Comparison of ENCODE assay signal across 16 cellular contexts in the genomic region with DNA sequence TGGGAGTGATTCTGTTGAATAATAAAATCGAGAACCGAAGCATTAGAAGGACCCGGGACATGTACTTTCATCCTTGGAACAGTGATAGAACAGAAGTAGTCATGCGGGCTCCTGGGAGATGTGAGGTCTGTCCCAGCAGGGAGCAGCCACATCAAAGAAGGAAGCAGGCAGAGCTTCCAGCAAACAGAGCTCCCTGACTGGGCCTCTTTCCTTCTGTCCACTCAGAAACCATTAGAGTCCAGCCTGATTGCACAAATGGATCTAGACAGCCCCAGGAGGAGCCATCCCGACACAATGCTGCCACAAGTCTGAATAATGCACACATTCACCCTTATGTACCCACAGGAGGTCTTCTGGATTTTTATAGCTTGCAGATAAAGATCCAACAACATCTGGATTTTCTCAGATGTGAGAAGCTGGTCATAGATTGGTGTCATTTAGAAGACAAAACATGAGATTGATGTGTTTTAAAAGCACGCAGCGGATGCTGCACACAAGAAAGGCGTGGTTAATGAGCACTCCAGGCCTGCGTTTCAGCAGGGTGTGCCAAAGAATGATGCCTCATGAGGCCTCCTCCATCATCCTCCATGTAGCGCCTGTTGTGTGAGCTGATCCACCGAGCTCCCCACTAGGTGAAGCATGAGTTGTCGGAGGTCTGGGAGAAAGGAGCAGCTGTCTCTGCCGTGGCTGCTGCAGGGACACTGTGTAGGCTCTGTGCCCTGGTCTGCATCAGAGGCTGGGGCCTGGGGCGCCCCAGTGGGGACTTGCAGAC.
DNase-seq lines count a peak whose midpoint lies in the region; ATAC-seq, FAIRE-seq and TF ChIP-seq lines count a peak whose summit lies in the region.
"Had no signal": no experiment of that assay in that cellular context is flagged by ENCODE, and none has a peak within 500 bp of the region (broad histone marks: within the 10 kb centered on the region; RNA-seq: fewer than 3 reads in every experiment).

No MANE protein-coding gene starts in this region.

- TF ChIP-seq RAD21 in SK-N-SH (IDR thresholded peaks at IDR 0.05; ENCODE audit: low read length) = peak; percentile 30

- H3K36me3 Mint-ChIP-seq in activated naive CD4-positive, alpha-beta T cell treated with anti-CD3 and anti-CD28 coated beads, Interleukin-2, amount 50 U/mL, for 72 hours = peaks cover 8 to 13% of the 10 kb centered on the region in 2 donors

- peaks cover 5% of the 10 kb centered on the region; the same call in 1 of the 2 replicates for H3K79me2 ChIP-seq in SK-N-SH (ENCODE audit: insufficient read depth)

- peak in 1 of 2 experiments; percentile 85; a peak in 1 of 4 replicates for TF ChIP-seq EP300 in SK-N-SH (IDR thresholded peaks at IDR 0.05; ENCODE audit: borderline replicate concordance in 1 of 2, low read depth in 1 of 2, low read length in 1 of 2)

- WGBS in SK-N-SH (ENCODE audit: low lambda C conversion rate) = 73% methylated on average over 12 of the region's 14 CpGs

- CTCF ChIA-PET in SK-N-SH (lab: Yijun Ruan, JAX) = interaction anchor here (0.8 to 3.6 kb wide), 18 partner anchors 13 to 222 kb away, joined by 3 to 20 read pairs (median 4); a partner anchor contains a TSS

- no peak for FAIRE-seq in kidney (lab: Jason Lieb, UNC)

- no peaks in the 10 kb centered on the region for H3K9me3 ChIP-seq in SK-N-SH
- no peaks in the 10 kb centered on the region for H3K9me3 ChIP-seq in kidney (ENCODE audit: control insufficient read depth in 1 of 2, low read length in 2 of 2)
- no peaks in the 10 kb centered on the region for H3K9me3 ChIP-seq in uterus
- H3K9me3 ChIP-seq: adrenal gland, Peyer's patch had no signal

- peak overlapping the region in 1 of 2 experiments; percentile 99; a peak in 2 of 4 replicates for H3K27ac ChIP-seq in SK-N-SH (ENCODE audit: low read depth in 2 of 2, low read length in 1 of 2)
- H3K27ac ChIP-seq in rectal smooth muscle tissue (ENCODE audit: low read depth, low read length) = peak overlapping the region; percentile 84
- H3K27ac ChIP-seq in kidney (ENCODE audit: low read depth in 2 of 2, low read length in 2 of 2) = no peak overlapping the region
- H3K27ac ChIP-seq in uterus = no peak overlapping the region
- H3K27ac ChIP-seq: adrenal gland had no signal

- H3K9ac ChIP-seq in SK-N-SH (no peak overlapping the region), rectal smooth muscle tissue (ENCODE audit: low read length) (no peak overlapping the region), kidney (ENCODE audit: low read length in 2 of 2) (no peak overlapping the region)

- H3K27me3 ChIP-seq in SK-N-SH (ENCODE audit: insufficient read depth) (no peaks in the 10 kb centered on the region), rectal smooth muscle tissue (ENCODE audit: control insufficient read depth, insufficient read depth, low read length) (no peaks in the 10 kb centered on the region), uterus (no peaks in the 10 kb centered on the region)
- H3K27me3 ChIP-seq: adrenal gland, Peyer's patch had no signal

- H3K4me1 ChIP-seq in SK-N-SH (ENCODE audit: control insufficient read depth in 1 of 2, insufficient read depth in 2 of 2, low read depth in 1 of 2, low read length in 1 of 2) = peaks cover 0 to 41% of the 10 kb centered on the region in 2 experiments; a peak in 2 of 4 replicates
- H3K4me1 ChIP-seq in rectal smooth muscle tissue (ENCODE audit: control insufficient read depth, insufficient read depth, low read length) = peaks cover 30% of the 10 kb centered on the region
- H3K4me1 ChIP-seq in kidney (ENCODE audit: control insufficient read depth in 1 of 2, insufficient read depth in 1 of 2, low read depth in 1 of 2, low read length in 2 of 2) = no peaks in the 10 kb centered on the region
- no peaks in the 10 kb centered on the region for H3K4me1 ChIP-seq in uterus
- H3K4me1 ChIP-seq: adrenal gland, Peyer's patch had no signal

- H4K20me1 ChIP-seq in SK-N-SH (ENCODE audit: insufficient read depth) = no peaks in the 10 kb centered on the region

- H3K27ac Mint-ChIP-seq in activated naive CD4-positive, alpha-beta T cell treated with anti-CD3 and anti-CD28 coated beads, Interleukin-2, amount 50 U/mL, for 72 hours = no peak overlapping the region
- H3K27ac Mint-ChIP-seq: CD4-positive, alpha-beta T cell; effector memory CD8-positive, alpha-beta T cell; memory B cell; stimulated activated naive CD8-positive, alpha-beta T cell treated with anti-CD3 and anti-CD28 coated beads, Interleukin-15, amount 100 ng/mL, for 72 hours had no signal

- in situ Hi-C loops in G401 (cut with HindIII; ENCODE audit: low sequenced_read_pairs) = no loop called here

- H3K36me3 ChIP-seq in SK-N-SH (replicated peaks in 1 of 2; ENCODE audit: control insufficient read depth in 1 of 2, insufficient read depth in 2 of 2, low read length in 1 of 2) (peaks cover 19 to 31% of the 10 kb centered on the region in 2 experiments), rectal smooth muscle tissue (ENCODE audit: control insufficient read depth, insufficient read depth, low read length) (no peaks in the 10 kb centered on the region), kidney (ENCODE audit: control insufficient read depth in 1 of 2, insufficient read depth in 2 of 2, low read length in 2 of 2) (no peaks in the 10 kb centered on the region), uterus (no peaks in the 10 kb centered on the region)
- H3K36me3 ChIP-seq: adrenal gland, Peyer's patch had no signal

- DNase-seq in G401 (ENCODE audit: low spot score) (peak; percentile 63), SK-N-SH (peak; percentile 71), fibroblast of villous mesenchyme (ENCODE audit: low read depth) (peak; percentile 75), kidney (no peak), uterus (no peak)
- DNase-seq in activated T-cell treated with anti-CD3 and anti-CD28 coated beads, Interleukin-2, amount 50 U/mL, for 48 hours = no peak
- no peak for DNase-seq in activated naive CD4-positive, alpha-beta T cell treated with anti-CD3 and anti-CD28 coated beads, Interleukin-2, amount 50 U/mL, for 72 hours (ENCODE audit: low spot score in 2 of 2)
- DNase-seq: CD4-positive, alpha-beta T cell; effector memory CD8-positive, alpha-beta T cell; hippocampal formation; NCI-H2171 treated with DMSO at 0.1 percent for 48 hours; Peyer's patch; stimulated activated naive CD8-positive, alpha-beta T cell treated with anti-CD3 and anti-CD28 coated beads, Interleukin-15, amount 100 ng/mL, for 72 hours had no signal

- no peak for TF ChIP-seq POLR2A in uterus (IDR thresholded peaks at IDR 0.05)

- no peak overlapping the region for H2AFZ ChIP-seq in SK-N-SH (ENCODE audit: low read depth)

- TF ChIP-seq CTCF in SK-N-SH (IDR thresholded peaks at IDR 0.05) (no peak), fibroblast of villous mesenchyme (IDR thresholded peaks at IDR 0.05; ENCODE audit: insufficient read depth, low read depth, low read length) (no peak), kidney (IDR thresholded peaks at IDR 0.05; ENCODE audit: borderline replicate concordance, extremely low read depth, insufficient read depth) (no peak), uterus (IDR thresholded peaks at IDR 0.05) (no peak)

- H3K9me2 ChIP-seq in SK-N-SH = no peaks in the 10 kb centered on the region

- POLR2A ChIA-PET in SK-N-SH (lab: Yijun Ruan, JAX) = interaction anchor here (0.8 to 2.3 kb wide), 14 partner anchors 11 to 220 kb away, joined by 3 to 26 read pairs (median 5); a partner anchor contains a TSS

- peaks cover 3% of the 10 kb centered on the region for H3F3A ChIP-seq in SK-N-SH (replicated peaks; ENCODE audit: insufficient read depth)

- H3K4me2 ChIP-seq in SK-N-SH = no peak overlapping the region

- ATAC-seq in activated naive CD4-positive, alpha-beta T cell treated with anti-CD3 and anti-CD28 coated beads, Interleukin-2, amount 50 U/mL, for 72 hours = no peak
- ATAC-seq: effector memory CD8-positive, alpha-beta T cell; stimulated activated naive CD8-positive, alpha-beta T cell treated with anti-CD3 and anti-CD28 coated beads, Interleukin-15, amount 100 ng/mL, for 72 hours had no signal

- H3K4me3 ChIP-seq in SK-N-SH (ENCODE audit: low read depth in 2 of 2, low read length in 1 of 2) (no peak overlapping the region), fibroblast of villous mesenchyme (ENCODE audit: low read depth, low read length) (no peak overlapping the region), rectal smooth muscle tissue (ENCODE audit: low read length) (no peak overlapping the region), kidney (ENCODE audit: low read length in 2 of 2) (no peak overlapping the region), uterus (no peak overlapping the region)
- H3K4me3 ChIP-seq: adrenal gland, Peyer's patch had no signal

- H3K9me3 Mint-ChIP-seq in activated naive CD4-positive, alpha-beta T cell treated with anti-CD3 and anti-CD28 coated beads, Interleukin-2, amount 50 U/mL, for 72 hours = peaks cover 11 to 14% of the 10 kb centered on the region in 2 donors
- H3K9me3 Mint-ChIP-seq: CD4-positive, alpha-beta T cell had no signal

- intact Hi-C loops in kidney (cut with DNase I) = no loop called here
- intact Hi-C loops in uterus (cut with DNase I; ENCODE audit: low total_unique reads) = no loop called here

TF ChIP-seq in SK-N-SH, 30 proteins besides CTCF, POLR2A, EP300 and RAD21 (continues in another document):
- TF ChIP-seq TCF12 (IDR thresholded peaks at IDR 0.05) (peak; percentile 3; the same call in 1 of the 2 replicates), FOXM1 (IDR thresholded peaks at IDR 0.05; ENCODE audit: low read depth) (no peak), SMC3 (IDR thresholded peaks at IDR 0.05; ENCODE audit: low read depth, low read length) (peak; percentile 7; the same call in 1 of the 2 replicates), RCOR1 (IDR thresholded peaks at IDR 0.05; ENCODE audit: low read length) (peak; percentile 34; the same call in 1 of the 2 replicates), FOXJ3 (CRISPR knock-in tag; IDR thresholded peaks at IDR 0.05) (peak; percentile 70)
- TF ChIP-seq, protein P1, sequence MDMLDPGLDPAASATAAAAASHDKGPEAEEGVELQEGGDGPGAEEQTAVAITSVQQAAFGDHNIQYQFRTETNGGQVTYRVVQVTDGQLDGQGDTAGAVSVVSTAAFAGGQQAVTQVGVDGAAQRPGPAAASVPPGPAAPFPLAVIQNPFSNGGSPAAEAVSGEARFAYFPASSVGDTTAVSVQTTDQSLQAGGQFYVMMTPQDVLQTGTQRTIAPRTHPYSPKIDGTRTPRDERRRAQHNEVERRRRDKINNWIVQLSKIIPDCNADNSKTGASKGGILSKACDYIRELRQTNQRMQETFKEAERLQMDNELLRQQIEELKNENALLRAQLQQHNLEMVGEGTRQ (IDR thresholded peaks at IDR 0.05; ENCODE audit: borderline replicate concordance, low read depth, low read length) = no peak
- TF ChIP-seq, protein P2, sequence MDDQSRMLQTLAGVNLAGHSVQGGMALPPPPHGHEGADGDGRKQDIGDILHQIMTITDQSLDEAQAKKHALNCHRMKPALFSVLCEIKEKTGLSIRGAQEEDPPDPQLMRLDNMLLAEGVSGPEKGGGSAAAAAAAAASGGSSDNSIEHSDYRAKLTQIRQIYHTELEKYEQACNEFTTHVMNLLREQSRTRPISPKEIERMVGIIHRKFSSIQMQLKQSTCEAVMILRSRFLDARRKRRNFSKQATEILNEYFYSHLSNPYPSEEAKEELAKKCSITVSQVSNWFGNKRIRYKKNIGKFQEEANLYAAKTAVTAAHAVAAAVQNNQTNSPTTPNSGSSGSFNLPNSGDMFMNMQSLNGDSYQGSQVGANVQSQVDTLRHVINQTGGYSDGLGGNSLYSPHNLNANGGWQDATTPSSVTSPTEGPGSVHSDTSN (IDR thresholded peaks at IDR 0.05) = no peak

Comparison
In these comparisons a context has a peak if more than half of its experiments do, and no peak if none do; other contexts are left out.
1. DNase-seq: peak in G401 (single experiment), SK-N-SH (single experiment) and fibroblast of villous mesenchyme (single experiment); none in kidney (single experiment), activated T-cell treated with anti-CD3 and anti-CD28 coated beads, Interleukin-2, amount 50 U/mL, for 48 hours (0 of 2), activated naive CD4-positive, alpha-beta T cell treated with anti-CD3 and anti-CD28 coated beads, Interleukin-2, amount 50 U/mL, for 72 hours (0 of 2) and uterus (0 of 2).